In the genomic region with DNA sequence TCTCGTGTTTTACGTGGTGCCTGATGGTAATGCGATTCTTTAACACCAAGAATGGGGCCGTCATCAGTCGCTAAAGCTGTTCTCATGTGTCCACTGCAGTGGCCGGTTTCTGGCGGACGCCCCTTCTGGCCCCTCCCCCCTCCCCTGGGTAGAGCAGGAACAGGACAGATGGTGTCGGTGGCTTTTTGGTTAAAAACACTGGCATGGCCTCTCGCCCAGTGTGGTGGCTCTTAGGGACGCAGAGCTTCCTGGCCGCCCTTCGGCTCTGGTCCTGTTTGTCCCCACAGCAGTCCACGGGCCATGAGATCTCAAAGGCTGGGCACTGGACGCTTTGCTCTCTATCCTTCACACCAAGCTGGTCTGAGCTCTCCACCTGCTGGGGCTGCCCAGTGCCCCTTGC, we compare ENCODE assay signal across 27 cellular contexts.
"Had no signal": no experiment of that assay in that cellular context is flagged by ENCODE, and none has a peak within 500 bp of the region (broad histone marks: within the 10 kb centered on the region; RNA-seq: fewer than 3 reads in every experiment).

No MANE protein-coding gene starts in this region.

- H3K9me3 ChIP-seq: esophagus squamous epithelium, heart right ventricle, left ventricle myocardium inferior, psoas muscle, thoracic aorta, vagina had no signal

- H3K4me3 ChIP-seq: esophagus squamous epithelium, heart right ventricle, left ventricle myocardium inferior, lung, psoas muscle, sigmoid colon, thoracic aorta, tibial nerve, upper lobe of left lung, vagina had no signal

- H3K9me3 Mint-ChIP-seq: effector memory CD8-positive, alpha-beta T cell; memory B cell; natural killer cell treated with Interleukin-12 subunit alpha and Interleukin-12 subunit beta and Interleukin-15 and Interleukin-18, amount 100 ng/mL, for 72 hours; neural crest cell; stimulated activated memory B cell treated with anti-CD40 and anti-IgM and Interleukin-4, amounts not matched to agents 10 μg/mL and 1 μg/mL and 100 μg/mL, for 72 hours had no signal

- H3K36me3 ChIP-seq: esophagus squamous epithelium, heart right ventricle, left ventricle myocardium inferior, sigmoid colon, thoracic aorta, tibial nerve, upper lobe of left lung, vagina had no signal

- H3K4me1 ChIP-seq: esophagus squamous epithelium, heart right ventricle, left ventricle myocardium inferior, psoas muscle, vagina had no signal

- H3K4me3 Mint-ChIP-seq: effector memory CD8-positive, alpha-beta T cell; memory B cell; natural killer cell treated with Interleukin-12 subunit alpha and Interleukin-12 subunit beta and Interleukin-15 and Interleukin-18, amount 100 ng/mL, for 72 hours; neural crest cell; stimulated activated memory B cell treated with anti-CD40 and anti-IgM and Interleukin-4, amounts not matched to agents 10 μg/mL and 1 μg/mL and 100 μg/mL, for 72 hours had no signal

- H3K27ac Mint-ChIP-seq: effector memory CD8-positive, alpha-beta T cell; memory B cell; natural killer cell treated with Interleukin-12 subunit alpha and Interleukin-12 subunit beta and Interleukin-15 and Interleukin-18, amount 100 ng/mL, for 72 hours; stimulated activated memory B cell treated with anti-CD40 and anti-IgM and Interleukin-4, amounts not matched to agents 10 μg/mL and 1 μg/mL and 100 μg/mL, for 72 hours had no signal

- H3K4me1 Mint-ChIP-seq: memory B cell had no signal

- DNase-seq: cortex of kidney; effector memory CD8-positive, alpha-beta T cell; erythroblast; esophagus squamous epithelium; foreskin melanocyte; glutamatergic neuron; heart right ventricle; hippocampal formation; kidney glomerular epithelial cell; left colon; left ventricle myocardium inferior; nucleus accumbens; sigmoid colon; stimulated activated CD4-positive, alpha-beta T cell treated with anti-CD3 and anti-CD28 coated beads, Interleukin-4, amount 100 ng/mL, for 4 hours; stimulated activated naive CD8-positive, alpha-beta T cell treated with anti-CD3 and anti-CD28 coated beads, Interleukin-15, Interleukin-2, amounts not matched to agents 100 U/mL and 50 U/mL, for 24 hours; substantia nigra had no signal

- H3K27me3 ChIP-seq: upper lobe of left lung, vagina had no signal

- ATAC-seq: effector memory CD8-positive, alpha-beta T cell; heart right ventricle; left colon; natural killer cell treated with Interleukin-12 subunit alpha and Interleukin-12 subunit beta and Interleukin-15 and Interleukin-18, amount 100 ng/mL, for 72 hours; psoas muscle; right cardiac atrium; stimulated activated memory B cell treated with anti-CD40 and anti-IgM and Interleukin-4, amounts not matched to agents 10 μg/mL and 1 μg/mL and 100 μg/mL, for 72 hours; stimulated activated naive CD8-positive, alpha-beta T cell treated with anti-CD3 and anti-CD28 coated beads, Interleukin-15, Interleukin-2, amounts not matched to agents 100 U/mL and 50 U/mL, for 24 hours had no signal

- H3K36me3 Mint-ChIP-seq: memory B cell; natural killer cell treated with Interleukin-12 subunit alpha and Interleukin-12 subunit beta and Interleukin-15 and Interleukin-18, amount 100 ng/mL, for 72 hours; stimulated activated memory B cell treated with anti-CD40 and anti-IgM and Interleukin-4, amounts not matched to agents 10 μg/mL and 1 μg/mL and 100 μg/mL, for 72 hours had no signal

- H3K27ac ChIP-seq: esophagus squamous epithelium, heart right ventricle, left ventricle myocardium inferior, psoas muscle, sigmoid colon, thoracic aorta, tibial nerve, upper lobe of left lung, vagina had no signal
